31 cellular contexts compared by ENCODE assay signal in genomic region chr4:153282023-153282422, GRCh38.
"Had no signal": no experiment of that assay in that cellular context is flagged by ENCODE, and none has a peak within 500 bp of the region (broad histone marks: within the 10 kb centered on the region; RNA-seq: fewer than 3 reads in every experiment).

No MANE protein-coding gene starts in this region.

- H3K27ac ChIP-seq: epithelial cell of prostate had no signal

- H3K4me3 Mint-ChIP-seq: activated CD4-positive, alpha-beta memory T cell treated with anti-CD3 and anti-CD28 coated beads, Interleukin-2, amount 10 ng/mL, durations not matched to agents 7 days and 5 days; activated CD4-positive, alpha-beta T cell treated with anti-CD3 and anti-CD28 coated beads, Interleukin-2, amount 10 ng/mL, durations not matched to agents 7 days and 5 days; activated naive CD8-positive, alpha-beta T cell; activated T-cell treated with anti-CD3 and anti-CD28 coated beads, Interleukin-2, amount 50 U/mL, for 24 hours; activated T-cell treated with anti-CD3 and anti-CD28 coated beads, Interleukin-2, amount 50 U/mL, for 72 hours; T-helper 17 cell; T-helper 2 cell treated with Interferon-gamma antibody and Interleukin-4, amounts not matched to agents 5 μg/mL and 100 μg/mL, for 36 hours had no signal

- H3K27ac Mint-ChIP-seq: activated CD4-positive, alpha-beta memory T cell treated with anti-CD3 and anti-CD28 coated beads, Interleukin-2, amount 10 ng/mL, durations not matched to agents 7 days and 5 days; activated CD4-positive, alpha-beta T cell treated with anti-CD3 and anti-CD28 coated beads, Interleukin-2, amount 10 ng/mL, durations not matched to agents 7 days and 5 days; activated naive CD8-positive, alpha-beta T cell; activated T-cell treated with anti-CD3 and anti-CD28 coated beads, Interleukin-2, amount 50 U/mL, for 24 hours; activated T-cell treated with anti-CD3 and anti-CD28 coated beads, Interleukin-2, amount 50 U/mL, for 72 hours; T-helper 17 cell; T-helper 2 cell treated with Interferon-gamma antibody and Interleukin-4, amounts not matched to agents 5 μg/mL and 100 μg/mL, for 36 hours had no signal

- FAIRE-seq: astrocyte, colon, endometrium, endothelial cell of umbilical vein, frontal cortex had no signal

- ATAC-seq: activated T-cell treated with anti-CD3 and anti-CD28 coated beads, Interleukin-2, amount 50 U/mL, for 72 hours; T-helper 17 cell had no signal

- DNase-seq: activated CD4-positive, alpha-beta memory T cell treated with anti-CD3 and anti-CD28 coated beads, Interleukin-2, amount 10 ng/mL, durations not matched to agents 7 days and 5 days; activated CD4-positive, alpha-beta T cell treated with anti-CD3 and anti-CD28 coated beads for 1 hour; activated CD4-positive, alpha-beta T cell treated with anti-CD3 and anti-CD28 coated beads for 4 hours; activated CD4-positive, alpha-beta T cell treated with anti-CD3 and anti-CD28 coated beads, Interleukin-2, amount 10 ng/mL, durations not matched to agents 7 days and 5 days; activated CD4-positive, alpha-beta T cell treated with anti-CD3 and anti-CD28 coated beads, Interleukin-2, amount 50 U/mL, for 4 hours; activated CD8-positive, alpha-beta memory T cell treated with anti-CD3 and anti-CD28 coated beads, Interleukin-2, amount 50 U/mL, for 48 hours; activated gamma-delta T cell treated with Interleukin-2 at 50 U/mL for 16 hours; activated naive CD4-positive, alpha-beta T cell treated with anti-CD3 and anti-CD28 coated beads, Interleukin-2, amount 50 U/mL, for 16 hours; activated naive CD4-positive, alpha-beta T cell treated with Interleukin-2 at 50 U/mL for 16 hours; activated T-cell treated with anti-CD3 and anti-CD28 coated beads for 4 hours; activated T-cell treated with anti-CD3 and anti-CD28 coated beads, Interleukin-2, amount 50 U/mL, for 24 hours; activated T-cell treated with anti-CD3 and anti-CD28 coated beads, Interleukin-2, amount 50 U/mL, for 72 hours; amniotic stem cell; anterior cingulate cortex; caudate nucleus; cortex of kidney; dermis blood vessel endothelial cell; effector CD8-positive, alpha-beta T cell; foreskin fibroblast; head of caudate nucleus; hippocampal formation; T-helper 17 cell; T1000 had no signal

- H3K27me3 Mint-ChIP-seq: activated CD4-positive, alpha-beta memory T cell treated with anti-CD3 and anti-CD28 coated beads, Interleukin-2, amount 10 ng/mL, durations not matched to agents 7 days and 5 days; activated CD4-positive, alpha-beta T cell treated with anti-CD3 and anti-CD28 coated beads, Interleukin-2, amount 10 ng/mL, durations not matched to agents 7 days and 5 days; activated naive CD8-positive, alpha-beta T cell; activated T-cell treated with anti-CD3 and anti-CD28 coated beads, Interleukin-2, amount 50 U/mL, for 24 hours; T-helper 17 cell had no signal

- H3K9me3 Mint-ChIP-seq: activated T-cell treated with anti-CD3 and anti-CD28 coated beads, Interleukin-2, amount 50 U/mL, for 72 hours had no signal
